In genomic region chr2:25685030-25685429, GRCh38 we compare ENCODE assay signal across 16 cellular contexts.
"Had no signal": no experiment of that assay in that cellular context is flagged by ENCODE, and none has a peak within 500 bp of the region (broad histone marks: within the 10 kb centered on the region; RNA-seq: fewer than 3 reads in every experiment).

No MANE protein-coding gene starts in this region.

- H3K4me1 Mint-ChIP-seq: activated naive CD8-positive, alpha-beta T cell treated with anti-CD3 and anti-CD28 coated beads for 36 hours; naive thymus-derived CD4-positive, alpha-beta T cell had no signal

- H3K27me3 Mint-ChIP-seq: activated naive CD8-positive, alpha-beta T cell treated with anti-CD3 and anti-CD28 coated beads for 36 hours; dendritic cell treated with granulocyte-macrophage colony-stimulating factor and Interleukin-4, amounts not matched to agents 40 ng/mL and 50 ng/mL, for 4 days had no signal

- H3K4me3 Mint-ChIP-seq: activated naive CD8-positive, alpha-beta T cell treated with anti-CD3 and anti-CD28 coated beads for 36 hours; activated T-helper 1 cell treated with anti-CD3 and anti-CD28 coated beads, Interleukin-12 subunit alpha, Interleukin-12 subunit beta, Interleukin-2, Interleukin-4 antibody, amounts not matched to agents 30 ng/mL and 10 ng/mL and 1 ng/mL, durations not matched to agents 14 hours and 24 hours and 36 hours; dendritic cell treated with granulocyte-macrophage colony-stimulating factor and Interleukin-4, amounts not matched to agents 40 ng/mL and 50 ng/mL, for 4 days; memory B cell; naive thymus-derived CD4-positive, alpha-beta T cell had no signal

- H3K27ac ChIP-seq: brain microvascular endothelial cell, parathyroid adenoma had no signal

- ATAC-seq: left ventricle myocardium superior; mucosa of descending colon; naive thymus-derived CD4-positive, alpha-beta T cell had no signal

- H3K9me3 Mint-ChIP-seq: activated naive CD8-positive, alpha-beta T cell treated with anti-CD3 and anti-CD28 coated beads for 36 hours; activated T-helper 1 cell treated with anti-CD3 and anti-CD28 coated beads, Interleukin-12 subunit alpha, Interleukin-12 subunit beta, Interleukin-2, Interleukin-4 antibody, amounts not matched to agents 30 ng/mL and 10 ng/mL and 1 ng/mL, durations not matched to agents 14 hours and 24 hours and 36 hours; dendritic cell treated with granulocyte-macrophage colony-stimulating factor and Interleukin-4, amounts not matched to agents 40 ng/mL and 50 ng/mL, for 4 days; memory B cell; naive thymus-derived CD4-positive, alpha-beta T cell had no signal

- H3K27ac Mint-ChIP-seq: activated naive CD8-positive, alpha-beta T cell treated with anti-CD3 and anti-CD28 coated beads for 36 hours; activated T-helper 1 cell treated with anti-CD3 and anti-CD28 coated beads, Interleukin-12 subunit alpha, Interleukin-12 subunit beta, Interleukin-2, Interleukin-4 antibody, amounts not matched to agents 30 ng/mL and 10 ng/mL and 1 ng/mL, durations not matched to agents 14 hours and 24 hours and 36 hours; dendritic cell treated with granulocyte-macrophage colony-stimulating factor and Interleukin-4, amounts not matched to agents 40 ng/mL and 50 ng/mL, for 4 days; memory B cell; naive thymus-derived CD4-positive, alpha-beta T cell had no signal

- H3K36me3 Mint-ChIP-seq: activated naive CD8-positive, alpha-beta T cell treated with anti-CD3 and anti-CD28 coated beads for 36 hours; memory B cell; naive thymus-derived CD4-positive, alpha-beta T cell had no signal

- DNase-seq: activated CD4-positive, alpha-beta T cell treated with anti-CD3 and anti-CD28 coated beads, Interleukin-2, amount 50 U/mL, for 1 hour; activated CD8-positive, alpha-beta memory T cell treated with anti-CD3 and anti-CD28 coated beads for 24 hours; activated naive CD8-positive, alpha-beta T cell treated with anti-CD3 and anti-CD28 coated beads for 36 hours; brain microvascular endothelial cell; cerebellar nuclear complex; effector memory CD4-positive, alpha-beta T cell; foreskin fibroblast; left ventricle myocardium superior; mucosa of descending colon; naive thymus-derived CD4-positive, alpha-beta T cell; stimulated activated CD4-positive, alpha-beta T cell treated with anti-CD3 and anti-CD28 coated beads, Interleukin-12 subunit alpha, Interleukin-12 subunit beta, amount 100 ng/mL, for 4 hours; stimulated activated CD4-positive, alpha-beta T cell treated with anti-CD3 and anti-CD28 coated beads, Interleukin-2, amount 100 ng/mL, for 24 hours had no signal
